ENCODE assay signal across 13 cellular contexts in genomic region chr4:173585876-173586572, GRCh38. TPM values are rescaled to one million over a fixed set of nuclear protein-coding genes. Genes with fewer than 3 reads are reported as not detected.
DNase-seq lines count a peak whose midpoint lies in the region; ATAC-seq and TF ChIP-seq lines count a peak whose summit lies in the region.
"Had no signal": no experiment of that assay in that cellular context is flagged by ENCODE, and none has a peak within 500 bp of the region (broad histone marks: within the 10 kb centered on the region; RNA-seq: fewer than 3 reads in every experiment).

No MANE protein-coding gene starts in this region.

- H3K27me3 ChIP-seq in heart left ventricle, result peaks cover 0 to 4% (median 0%) of the 10 kb centered on the region in 9 donors
- H3K27me3 ChIP-seq in right cardiac atrium (ENCODE audit: control insufficient read depth, insufficient read depth), result no peaks in the 10 kb centered on the region
- H3K27me3 ChIP-seq in stomach, result no peaks in the 10 kb centered on the region

- WGBS in heart left ventricle, 4 donors, result 44 to 47% (median 45%) methylated on average over 9 of the region's 9 CpGs
- 49% methylated on average over 9 of the region's 9 CpGs for WGBS in right cardiac atrium
- WGBS in stomach, 5 donors, result 69 to 75% (median 72%) methylated on average over 9 of the region's 9 CpGs

- ATAC-seq in Right ventricle myocardium inferior (peak; percentile 75), heart left ventricle (peak; percentile 42 to 57 (median 56)), right cardiac atrium (peak; percentile 58 to 77), HG03521 (IDR thresholded peaks at IDR 0.05; ENCODE audit: unreplicated experiment) (no peak)
- ATAC-seq: HCT116 had no signal

- no peak for TF ChIP-seq EP300 in stomach (IDR thresholded peaks at IDR 0.05)

- H3K36me3 ChIP-seq in heart left ventricle (peaks cover 0 to 8% (median 0%) of the 10 kb centered on the region in 9 donors), stomach (peaks cover 0 to 6% (median 0%) of the 10 kb centered on the region in 4 donors)

- H3K4me1 ChIP-seq in heart left ventricle (peaks cover 0 to 17% (median 0%) of the 10 kb centered on the region in 12 donors), right cardiac atrium (ENCODE audit: control insufficient read depth, insufficient read depth, low read length) (peaks cover 2% of the 10 kb centered on the region), stomach (no peaks in the 10 kb centered on the region)
- H3K4me1 ChIP-seq: Caco-2 had no signal

- intact Hi-C loops in Right ventricle myocardium inferior (cut with DNase I), result no loop called here
- intact Hi-C loops in cardiac septum (cut with DNase I), result loop anchor here (5.0 kb wide), 1 partner anchor 56 kb away; no protein-coding TSS in a partner anchor
- intact Hi-C loops in heart left ventricle (cut with DNase I), result no loop called here
- intact Hi-C loops in right cardiac atrium (cut with DNase I), result no loop called here
- intact Hi-C loops in stomach (cut with DNase I; ENCODE audit: low total_unique reads), result no loop called here

- H3K4me3 ChIP-seq in heart left ventricle (no peak overlapping the region), right cardiac atrium (ENCODE audit: low read length) (no peak overlapping the region), stomach (no peak overlapping the region)

- no peak for TF ChIP-seq CTCF in heart left ventricle (IDR thresholded peaks at IDR 0.05)
- TF ChIP-seq CTCF in stomach (IDR thresholded peaks at IDR 0.05), result no peak

- H3K9me3 ChIP-seq in heart left ventricle (no peaks in the 10 kb centered on the region), right cardiac atrium (ENCODE audit: control insufficient read depth, low read length) (no peaks in the 10 kb centered on the region), stomach (no peaks in the 10 kb centered on the region)
- H3K9me3 ChIP-seq: Caco-2 had no signal

- no peak for DNase-seq in Right ventricle myocardium inferior (ENCODE audit: missing footprints)
- DNase-seq in cardiac septum (ENCODE audit: low spot score), result no peak
- DNase-seq in heart left ventricle, result no peak
- no peak for DNase-seq in right cardiac atrium
- no peak for DNase-seq in NCI-H82 (lab: John Stamatoyannopoulos, UW)
- DNase-seq in stomach, result no peak
- DNase-seq: Caco-2; CD8-positive, alpha-beta memory T cell; DMS53; GF-D8 had no signal

- peak overlapping the region in 9 of 12 donors; percentile 10 to 58 (median 19) for H3K27ac ChIP-seq in heart left ventricle
- peak overlapping the region; percentile 38 for H3K27ac ChIP-seq in right cardiac atrium (ENCODE audit: low read length)
- no peak overlapping the region for H3K27ac ChIP-seq in stomach
- H3K27ac ChIP-seq: 22Rv1 had no signal

- TF ChIP-seq POLR2A in heart left ventricle (IDR thresholded peaks at IDR 0.05) (no peak), stomach (IDR thresholded peaks at IDR 0.05) (no peak)

RNA-seq across cellular contexts. Expression of gene HAND2, which starts 56.0 kb away (rescaled TPM):
- total RNA-seq in Right ventricle myocardium inferior, result 151 TPM
- 161 TPM for total RNA-seq in cardiac septum
- 100 to 1,000 TPM in 8 of 9 donors, 10 to 100 TPM in 1; 89.3 to 188 (median 129) TPM for total RNA-seq in heart left ventricle
- polyA plus RNA-seq in heart left ventricle, result 100 to 1,000 TPM in 1 of 2 donors, 10 to 100 TPM in 1; 72.8 to 105 TPM
- total RNA-seq in right cardiac atrium, result 100 to 1,000 TPM in 3 of 4 donors, 10 to 100 TPM in 1; 69.3 to 154 (median 136) TPM
- 115 TPM for polyA plus RNA-seq in right cardiac atrium
- 100 to 1,000 TPM in 1 of 5 donors, 10 to 100 TPM in 4; 16.3 to 234 (median 23.3) TPM for total RNA-seq in stomach
- polyA plus RNA-seq in stomach, result 10 to 100 TPM in 1 of 3 donors, 1 to 10 TPM in 2; 1.9 to 11.6 (median 4.0) TPM
- total RNA-seq: Caco-2; CD8-positive, alpha-beta memory T cell had no signal
- polyA plus RNA-seq: CD8-positive, alpha-beta memory T cell had no signal

Comparison
In these comparisons a context has a peak if more than half of its experiments do, and no peak if none do; other contexts are left out.
1. H3K27ac ChIP-seq: peak in heart left ventricle (9 of 12) and right cardiac atrium (single experiment); none in stomach (0 of 5).